ENCODE assay signal across 1 cellular context in genomic region chr10:133278577-133279265, GRCh38.
TF ChIP-seq lines count a peak whose summit lies in the region.

No MANE protein-coding gene starts in this region.

TF ChIP-seq in K562, 482 proteins besides CTCF, POLR2A, EP300 and RAD21 (continued from another document and continues in another):
- TF ChIP-seq ZNF407 (IDR thresholded peaks at IDR 0.05; ENCODE audit: low read depth), result no peak
- TF ChIP-seq TCF3 (CRISPR knock-in tag; IDR thresholded peaks at IDR 0.05), result peak; percentile 67
- TF ChIP-seq ZBTB12 (CRISPR knock-in tag; IDR thresholded peaks at IDR 0.05), result 0 out of 2 replicates have a peak, but pooled peaks have one; percentile 39
- peak; percentile 20 to 26; a peak in 3 of 4 replicates for TF ChIP-seq NRF1 (conservative IDR thresholded peaks at IDR 0.05 in 1 of 2, IDR thresholded peaks at IDR 0.05 in 1 of 2)
- peak; percentile 92 for TF ChIP-seq CEBPB (tag; IDR thresholded peaks at IDR 0.05)
- TF ChIP-seq SAFB (IDR thresholded peaks at IDR 0.05; ENCODE audit: borderline replicate concordance, low read depth, low read length), result peak; percentile 16; the same call in 1 of the 2 replicates
- TF ChIP-seq DPF2 (IDR thresholded peaks at IDR 0.05), result peak; percentile 67
- TF ChIP-seq ZNF589 (CRISPR knock-in tag; IDR thresholded peaks at IDR 0.05; ENCODE audit: low read depth), result peak; percentile 86
- peak; percentile 20 for TF ChIP-seq HMGN3 (IDR thresholded peaks at IDR 0.05; ENCODE audit: borderline replicate concordance, extremely low read depth, insufficient read length, low read depth, low read length)
- peak; percentile 49 to 58; a peak in 2 of 4 replicates for TF ChIP-seq FOXK2 (conservative IDR thresholded peaks at IDR 0.05 in 1 of 2, IDR thresholded peaks at IDR 0.05 in 1 of 2; ENCODE audit: low read depth in 2 of 2)
- TF ChIP-seq ATF3 (IDR thresholded peaks at IDR 0.05), result 0 out of 2 replicates have a peak, but pooled peaks have one; percentile 12
- no peak for TF ChIP-seq ATF3 (CRISPR knock-in tag; conservative IDR thresholded peaks at IDR 0.05)
- TF ChIP-seq BACH1 (tag; IDR thresholded peaks at IDR 0.05), result no peak
- no peak for TF ChIP-seq ZNF277 (CRISPR knock-in tag; IDR thresholded peaks at IDR 0.05; ENCODE audit: borderline replicate concordance)
- peak in 1 of 2 experiments; percentile 45; a peak in 1 of 4 replicates for TF ChIP-seq UBTF (IDR thresholded peaks at IDR 0.05; ENCODE audit: borderline replicate concordance in 1 of 2, low read depth in 2 of 2, low read length in 2 of 2)
- 0 out of 2 replicates have a peak, but pooled peaks have one; percentile 22 for TF ChIP-seq SIN3B (IDR thresholded peaks at IDR 0.05; ENCODE audit: low read depth)
- peak; percentile 65 for TF ChIP-seq CREM (IDR thresholded peaks at IDR 0.05; ENCODE audit: low read depth)
- TF ChIP-seq TCF15 (CRISPR knock-in tag; IDR thresholded peaks at IDR 0.05), result no peak
- TF ChIP-seq CEBPG (CRISPR knock-in tag; IDR thresholded peaks at IDR 0.05), result peak; percentile 71
- TF ChIP-seq CEBPG (tag; conservative IDR thresholded peaks at IDR 0.05 in 1 of 2, IDR thresholded peaks at IDR 0.05 in 1 of 2), result peak in 1 of 2 experiments; percentile 68; a peak in 3 of 4 replicates
- no peak for TF ChIP-seq E4F1 (CRISPR knock-in tag; IDR thresholded peaks at IDR 0.05; ENCODE audit: borderline replicate concordance)
- TF ChIP-seq TAF1 (IDR thresholded peaks at IDR 0.05; ENCODE audit: control insufficient read depth, extremely low read depth, insufficient read depth, low read length, severe bottlenecking), result peak; percentile 22
- TF ChIP-seq PKNOX1 (IDR thresholded peaks at IDR 0.05), result peak; percentile 97
- TF ChIP-seq ETV6 (IDR thresholded peaks at IDR 0.05; ENCODE audit: borderline replicate concordance in 1 of 2, low read depth in 2 of 2, low read length in 1 of 2), result no peak
- TF ChIP-seq ETV6 (CRISPR knock-in tag; IDR thresholded peaks at IDR 0.05; ENCODE audit: borderline replicate concordance), result no peak
- TF ChIP-seq FOXJ3 (CRISPR knock-in tag; IDR thresholded peaks at IDR 0.05), result no peak
- no peak for TF ChIP-seq KAT2B (IDR thresholded peaks at IDR 0.05; ENCODE audit: low read depth, low read length)
- peak; percentile 22 for TF ChIP-seq POLR2B (IDR thresholded peaks at IDR 0.05; ENCODE audit: low read depth, partially characterized antibody)
- TF ChIP-seq SREBF1 (IDR thresholded peaks at IDR 0.05; ENCODE audit: borderline replicate concordance, low read depth, low read length), result no peak
- 0 out of 4 replicates have a peak, but pooled peaks of 1 of the 2 experiments have one; percentile 13 for TF ChIP-seq HDAC1 (IDR thresholded peaks at IDR 0.05)
- peak; percentile 34; the same call in 1 of the 2 replicates for TF ChIP-seq ZFX (CRISPR knock-in tag; IDR thresholded peaks at IDR 0.05)
- TF ChIP-seq MTF1 (CRISPR knock-in tag; IDR thresholded peaks at IDR 0.05; ENCODE audit: borderline replicate concordance), result no peak
- TF ChIP-seq SMARCA5 (IDR thresholded peaks at IDR 0.05), result peak; percentile 71; the same call in 1 of the 2 replicates
- TF ChIP-seq FOSL1 (tag; conservative IDR thresholded peaks at IDR 0.05), result peak; percentile 52; the same call in 1 of the 2 replicates
- peak; percentile 55; the same call in 1 of the 2 replicates for TF ChIP-seq MTA3 (IDR thresholded peaks at IDR 0.05; ENCODE audit: borderline replicate concordance)
- TF ChIP-seq ZNF766 (CRISPR knock-in tag; conservative IDR thresholded peaks at IDR 0.05), result peak; percentile 45; the same call in 1 of the 2 replicates
- peak; percentile 90 for TF ChIP-seq L3MBTL2 (IDR thresholded peaks at IDR 0.05)
- TF ChIP-seq PTRF (tag; IDR thresholded peaks at IDR 0.05), result no peak
- TF ChIP-seq GTF2A2 (tag; IDR thresholded peaks at IDR 0.05), result no peak
- TF ChIP-seq ZNF655 (CRISPR knock-in tag; IDR thresholded peaks at IDR 0.05), result no peak
